11 cellular contexts compared by ENCODE assay signal in the genomic region with DNA sequence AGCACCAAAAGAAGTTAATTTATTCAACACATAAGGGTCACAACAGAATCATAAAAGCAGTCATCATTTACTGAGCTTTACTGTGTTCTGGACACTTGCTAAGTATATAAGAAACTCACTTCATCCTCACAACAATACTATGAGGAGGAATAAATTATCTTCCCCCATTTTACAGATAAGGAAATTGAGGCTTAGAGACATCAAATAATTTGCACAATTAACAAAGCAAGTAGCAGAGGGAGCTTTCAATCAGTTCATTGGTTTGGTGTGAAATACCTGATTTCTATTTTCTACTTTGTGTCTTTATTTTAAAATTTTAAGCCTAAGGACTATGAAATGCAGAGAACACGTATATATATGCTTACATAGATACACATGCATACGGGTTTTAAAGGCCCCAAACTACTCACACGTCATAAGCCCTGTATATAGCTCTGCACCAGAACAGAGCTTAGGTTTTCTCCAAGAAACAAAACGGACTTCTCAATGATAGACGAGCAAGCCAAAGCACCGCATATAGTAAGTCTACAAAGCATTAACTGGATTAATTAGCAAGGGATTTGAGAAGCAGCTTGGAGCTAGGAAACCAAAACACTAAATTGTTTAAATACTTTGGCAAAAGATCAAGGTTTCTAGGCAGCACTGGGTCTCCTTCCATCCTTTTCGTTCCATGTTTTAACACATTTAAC.
DNase-seq lines count a peak whose midpoint lies in the region; ATAC-seq and TF ChIP-seq lines count a peak whose summit lies in the region.
"Had no signal": no experiment of that assay in that cellular context is flagged by ENCODE, and none has a peak within 500 bp of the region (broad histone marks: within the 10 kb centered on the region; RNA-seq: fewer than 3 reads in every experiment).

No MANE protein-coding gene starts in this region.

- H3K4me3 ChIP-seq in KMS-11 (IDR thresholded peaks at IDR 0.05; ENCODE audit: insufficient read depth, low read depth, low read length) (no peak overlapping the region), MG63 (no peak overlapping the region)

- H3K27ac Mint-ChIP-seq in brain (peak overlapping the region in 4 of 5 experiments; percentile 30 to 87 (median 51)), natural killer cell (peak overlapping the region; percentile 71 to 72), type B pancreatic cell (no peak overlapping the region)

- no peak for TF ChIP-seq CTCF in KMS-11 (conservative IDR thresholded peaks at IDR 0.05; ENCODE audit: low read depth, low read length)
- TF ChIP-seq CTCF in brain (conservative IDR thresholded peaks at IDR 0.05) = no peak
- no peak for TF ChIP-seq CTCF in natural killer cell (IDR thresholded peaks at IDR 0.05)
- no peak for TF ChIP-seq CTCF in type B pancreatic cell (conservative IDR thresholded peaks at IDR 0.05)

- H3K27me3 ChIP-seq in KMS-11 (ENCODE audit: insufficient read depth, low read depth) (no peaks in the 10 kb centered on the region), MG63 (no peaks in the 10 kb centered on the region)

- peak overlapping the region; percentile 22 for H3K4me2 ChIP-seq in KMS-11

- H3K9me3 Mint-ChIP-seq in brain (peaks cover 11 to 30% (median 22%) of the 10 kb centered on the region in 5 experiments), natural killer cell (peaks cover under 1 to 4% of the 10 kb centered on the region in 2 donors), type B pancreatic cell (peaks cover 8% of the 10 kb centered on the region)

- DNase-seq in D341Med (ENCODE audit: low spot score) = peak; percentile 37
- no peak for DNase-seq in natural killer cell
- no peak for DNase-seq in C1 segment of cervical spinal cord (lab: John Stamatoyannopoulos, UW)
- DNase-seq in NCI-H1048 (lab: John Stamatoyannopoulos, UW) = no peak
- no peak for DNase-seq in type B pancreatic cell (ENCODE audit: extremely low spot score, unreplicated experiment)
- no peak for DNase-seq in MG63
- DNase-seq: activated CD8-positive, alpha-beta T cell treated with anti-CD3 and anti-CD28 coated beads, Interleukin-2, amount 10 ng/mL, durations not matched to agents 7 days and 5 days; stimulated activated CD4-positive, alpha-beta T cell treated with anti-CD3 and anti-CD28 coated beads, Interleukin-4, amount 100 ng/mL, for 1 hour had no signal

- no peak overlapping the region for H2AFZ ChIP-seq in KMS-11 (ENCODE audit: low read depth)

- peaks cover 8% of the 10 kb centered on the region for H3K27me3 Mint-ChIP-seq in brain
- no peaks in the 10 kb centered on the region for H3K27me3 Mint-ChIP-seq in natural killer cell (ENCODE audit: low read depth in 2 of 2)
- no peaks in the 10 kb centered on the region for H3K27me3 Mint-ChIP-seq in type B pancreatic cell

- H3K4me3 Mint-ChIP-seq in brain (peak overlapping the region; percentile 5 to 80 (median 36)), natural killer cell (peak overlapping the region; percentile 91), type B pancreatic cell (no peak overlapping the region)

- H3K27ac ChIP-seq in KMS-11 = no peak overlapping the region

- H3K9ac ChIP-seq in KMS-11 = no peak overlapping the region

- H3K36me3 Mint-ChIP-seq in brain (peaks cover 31% of the 10 kb centered on the region), natural killer cell (peaks cover 17% of the 10 kb centered on the region), type B pancreatic cell (peaks cover 10% of the 10 kb centered on the region)

- intact Hi-C loops in natural killer cell (cut with micrococcal nuclease) = no loop called here

- peaks cover 21% of the 10 kb centered on the region for H3K4me1 Mint-ChIP-seq in brain
- H3K4me1 Mint-ChIP-seq in natural killer cell = peaks cover 23 to 29% of the 10 kb centered on the region in 2 donors
- peaks cover 15% of the 10 kb centered on the region for H3K4me1 Mint-ChIP-seq in type B pancreatic cell (ENCODE audit: unreplicated experiment)

- H3K36me3 ChIP-seq in KMS-11 (ENCODE audit: insufficient read depth) (no peaks in the 10 kb centered on the region), MG63 (peaks cover 2% of the 10 kb centered on the region; the same call in 1 of the 2 replicates)

- H3K4me1 ChIP-seq in KMS-11 (ENCODE audit: low read depth, poor library complexity, severe bottlenecking) = peaks cover 13% of the 10 kb centered on the region

- no peak for ATAC-seq in natural killer cell
- ATAC-seq: HepG2 had no signal

- no peaks in the 10 kb centered on the region for H4K20me1 ChIP-seq in KMS-11 (ENCODE audit: insufficient read depth)

- H3K9me3 ChIP-seq in MG63 = peaks cover 10% of the 10 kb centered on the region

- H3K79me2 ChIP-seq in KMS-11 (ENCODE audit: insufficient read depth, low read depth) = no peaks in the 10 kb centered on the region
